ENCODE assay signal across 9 cellular contexts in the genomic region with DNA sequence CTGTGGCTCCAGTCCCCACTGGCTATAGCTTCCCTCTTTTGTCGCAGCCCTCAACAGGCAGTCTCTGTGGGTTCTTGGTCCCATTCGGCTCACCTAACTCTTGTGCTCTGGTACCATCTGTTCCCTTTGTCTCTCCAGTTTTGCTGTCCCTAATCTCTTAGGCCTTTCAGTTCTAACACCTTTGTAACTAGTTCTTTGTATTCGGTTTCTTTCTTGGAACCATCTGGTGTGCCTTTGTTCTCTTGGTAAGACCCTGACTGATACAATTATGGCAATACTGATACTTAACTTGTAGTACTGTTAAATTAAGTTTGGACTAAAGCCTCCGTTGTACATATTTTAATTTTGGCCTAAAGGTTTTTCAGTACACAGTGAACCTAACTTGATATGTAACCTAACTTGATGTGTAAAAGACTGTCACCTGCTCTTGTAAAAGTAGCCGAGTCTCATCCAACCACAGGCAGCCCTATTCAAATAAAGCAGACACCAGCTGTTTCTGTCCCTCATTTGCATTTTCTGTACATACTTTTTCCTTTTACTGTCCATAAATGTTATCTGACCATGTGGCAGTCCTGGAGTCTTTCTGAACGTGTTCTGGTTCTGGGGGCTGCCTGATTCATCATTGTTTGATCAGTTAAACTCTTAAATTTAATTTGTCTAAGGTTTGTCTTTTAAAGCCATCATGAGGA. TPM values are rescaled to one million over a fixed set of nuclear protein-coding genes. Genes with fewer than 3 reads are reported as not detected.
A peak's percentile ranks its signal among the peaks of the same experiment; 100 is the strongest.
DNase-seq lines count a peak whose midpoint lies in the region; ATAC-seq and TF ChIP-seq lines count a peak whose summit lies in the region.
"Had no signal": no experiment of that assay in that cellular context is flagged by ENCODE, and none has a peak within 500 bp of the region (broad histone marks: within the 10 kb centered on the region; RNA-seq: fewer than 3 reads in every experiment).

No MANE protein-coding gene starts in this region.

- no peaks in the 10 kb centered on the region for H3K9me3 Mint-ChIP-seq in CD8-positive, alpha-beta T cell
- peaks cover 0 to 4% (median 0%) of the 10 kb centered on the region in 11 donors for H3K9me3 Mint-ChIP-seq in naive thymus-derived CD4-positive, alpha-beta T cell

- H3K79me2 ChIP-seq in OCI-LY7 (ENCODE audit: insufficient read depth, low read depth, low read length) = peaks cover 1% of the 10 kb centered on the region; the same call in 1 of the 2 replicates

- no peaks in the 10 kb centered on the region for H4K20me1 ChIP-seq in OCI-LY7 (ENCODE audit: insufficient read depth, low read length)

- H3K9me3 ChIP-seq in OCI-LY7 (ENCODE audit: low read length) = no peaks in the 10 kb centered on the region
- H3K9me3 ChIP-seq in CD8-positive, alpha-beta T cell (ENCODE audit: low read length) = no peaks in the 10 kb centered on the region
- no peaks in the 10 kb centered on the region for H3K9me3 ChIP-seq in naive thymus-derived CD4-positive, alpha-beta T cell (ENCODE audit: control insufficient read depth in 2 of 3, low read length in 3 of 3)

- CTCF ChIA-PET in OCI-LY7 (lab: Charles Lee; ENCODE audit: unreplicated experiment) = no interaction called here
- CTCF ChIA-PET in CD8-positive, alpha-beta T cell (lab: Charles Lee) = no interaction called here
- CTCF ChIA-PET in naive thymus-derived CD4-positive, alpha-beta T cell (lab: Charles Lee) = no interaction called here

- peak; percentile 42 for ATAC-seq in HG03039 (IDR thresholded peaks at IDR 0.05; ENCODE audit: unreplicated experiment)
- ATAC-seq in CD8-positive, alpha-beta T cell = no peak
- no peak for ATAC-seq in naive thymus-derived CD4-positive, alpha-beta T cell

- DNase-seq in DMS 273 (lab: John Stamatoyannopoulos, UW; ENCODE audit: unreplicated experiment) = peak; percentile 80
- DNase-seq in OCI-LY7 (ENCODE audit: low spot score) = peak; percentile 81
- DNase-seq in ecto neural progenitor cell (ENCODE audit: low spot score) = no peak
- DNase-seq in CD8-positive, alpha-beta T cell = no peak
- DNase-seq in coronary artery (ENCODE audit: low spot score) = no peak
- DNase-seq in naive thymus-derived CD4-positive, alpha-beta T cell = no peak
- DNase-seq: amniotic stem cell had no signal

- TF ChIP-seq CTCF in OCI-LY7 (conservative IDR thresholded peaks at IDR 0.05; ENCODE audit: low read length) (no peak), coronary artery (IDR thresholded peaks at IDR 0.05) (no peak)
- TF ChIP-seq CTCF in CD8-positive, alpha-beta T cell (IDR thresholded peaks at IDR 0.05) = no peak

- intact Hi-C loops in OCI-LY7 (cut with micrococcal nuclease; ENCODE audit: unreplicated experiment) = loop anchor here (10.0 kb wide), 1 partner anchor 1002 kb away; no protein-coding TSS in a partner anchor
- intact Hi-C loops in CD8-positive, alpha-beta T cell (cut with DNase I, micrococcal nuclease) = loop anchor here in 1 of 2 experiments (10.0 kb wide), 2 partner anchors 1088 to 1092 kb away; partner anchors contain the start of genes ACSL3 and DOCK10
- intact Hi-C loops in naive thymus-derived CD4-positive, alpha-beta T cell (cut with micrococcal nuclease) = loop anchor here in 1 of 2 donors (10.0 kb wide), 3 partner anchors 228 to 1102 kb away; no protein-coding TSS in a partner anchor

- no peak overlapping the region for H3K4me3 Mint-ChIP-seq in CD8-positive, alpha-beta T cell
- peak overlapping the region in 1 of 10 donors; percentile 22 for H3K4me3 Mint-ChIP-seq in naive thymus-derived CD4-positive, alpha-beta T cell

- no peaks in the 10 kb centered on the region for H3K9me2 ChIP-seq in OCI-LY7 (ENCODE audit: insufficient read depth, low read length)

- H3K4me1 ChIP-seq in OCI-LY7 (ENCODE audit: insufficient read depth, low read length, poor library complexity, severe bottlenecking) = peaks cover 74% of the 10 kb centered on the region
- H3K4me1 ChIP-seq in CD8-positive, alpha-beta T cell (ENCODE audit: insufficient read depth, low read length) = no peaks in the 10 kb centered on the region
- peaks cover 0 to 29% of the 10 kb centered on the region in 2 donors for H3K4me1 ChIP-seq in naive thymus-derived CD4-positive, alpha-beta T cell (ENCODE audit: control insufficient read depth in 2 of 2, insufficient read depth in 2 of 2, low read length in 2 of 2)

- H3K4me3 ChIP-seq in OCI-LY7 (ENCODE audit: low read depth, low read length, poor library complexity, severe bottlenecking) (peak overlapping the region; percentile 46), coronary artery (no peak overlapping the region)
- no peak overlapping the region for H3K4me3 ChIP-seq in CD8-positive, alpha-beta T cell (ENCODE audit: low read depth, low read length)
- H3K4me3 ChIP-seq in naive thymus-derived CD4-positive, alpha-beta T cell (ENCODE audit: low read length) = no peak overlapping the region

- H3K27me3 Mint-ChIP-seq in CD8-positive, alpha-beta T cell (ENCODE audit: low read depth) = no peaks in the 10 kb centered on the region
- H3K27me3 Mint-ChIP-seq in naive thymus-derived CD4-positive, alpha-beta T cell = no peaks in the 10 kb centered on the region

- POLR2A ChIA-PET in OCI-LY7 (lab: Charles Lee) = interaction anchor here (1.0 to 2.3 kb wide), 2 partner anchors 9 to 128 kb away, joined by 4 to 6 read pairs; no protein-coding TSS in a partner anchor
- POLR2A ChIA-PET in CD8-positive, alpha-beta T cell (lab: Charles Lee) = no interaction called here
- POLR2A ChIA-PET in naive thymus-derived CD4-positive, alpha-beta T cell (lab: Charles Lee) = no interaction called here

- H3K27ac ChIP-seq in OCI-LY7 (ENCODE audit: low read depth, low read length, poor library complexity, severe bottlenecking) (peak overlapping the region; percentile 80), coronary artery (no peak overlapping the region)
- H3K27ac ChIP-seq in CD8-positive, alpha-beta T cell (ENCODE audit: low read depth, low read length) = no peak overlapping the region
- H3K27ac ChIP-seq in naive thymus-derived CD4-positive, alpha-beta T cell (ENCODE audit: low read depth, low read length) = no peak overlapping the region

- no peaks in the 10 kb centered on the region for H3K27me3 ChIP-seq in CD8-positive, alpha-beta T cell (ENCODE audit: insufficient read depth, low read length)
- H3K27me3 ChIP-seq in naive thymus-derived CD4-positive, alpha-beta T cell (ENCODE audit: control insufficient read depth in 2 of 2, insufficient read depth in 2 of 2, low read length in 2 of 2) = no peaks in the 10 kb centered on the region

- H2AFZ ChIP-seq in OCI-LY7 (ENCODE audit: low read length) = peak overlapping the region; percentile 90

- H3K27ac Mint-ChIP-seq in CD8-positive, alpha-beta T cell = no peak overlapping the region
- H3K27ac Mint-ChIP-seq in naive thymus-derived CD4-positive, alpha-beta T cell = peak overlapping the region in 2 of 9 donors; percentile 13 to 27

- peak overlapping the region; percentile 78 for H3K4me2 ChIP-seq in OCI-LY7 (ENCODE audit: low read length)

- BruUV-seq in OCI-LY7 (replicated peaks; lab: Mats Ljungman, UMichigan) = no TSS peak

- no peaks in the 10 kb centered on the region for H3K36me3 ChIP-seq in OCI-LY7 (ENCODE audit: insufficient read depth, low read length)
- no peaks in the 10 kb centered on the region for H3K36me3 ChIP-seq in CD8-positive, alpha-beta T cell (ENCODE audit: insufficient read depth, low read length)
- peaks cover 0 to 1% (median 0%) of the 10 kb centered on the region in 3 experiments for H3K36me3 ChIP-seq in naive thymus-derived CD4-positive, alpha-beta T cell (ENCODE audit: control insufficient read depth in 2 of 3, insufficient read depth in 3 of 3, low read length in 3 of 3)

- peak; percentile 50 for TF ChIP-seq POLR2A in GM19193 (IDR thresholded peaks at IDR 0.05; ENCODE audit: extremely low read depth, insufficient read depth, insufficient read length)

- H3K4me1 Mint-ChIP-seq in CD8-positive, alpha-beta T cell (ENCODE audit: low read depth) = peaks cover 20% of the 10 kb centered on the region
- peaks cover 16 to 64% (median 45%) of the 10 kb centered on the region in 7 donors for H3K4me1 Mint-ChIP-seq in naive thymus-derived CD4-positive, alpha-beta T cell

- H3K36me3 Mint-ChIP-seq in CD8-positive, alpha-beta T cell = no peaks in the 10 kb centered on the region
- H3K36me3 Mint-ChIP-seq in naive thymus-derived CD4-positive, alpha-beta T cell = peaks cover 0 to 9% (median 0%) of the 10 kb centered on the region in 5 donors

RNA-seq across cellular contexts. Expression of gene MRPL44, which starts 4.8 kb away (rescaled TPM):
- total RNA-seq in OCI-LY7 (2014; rRNA removed; shearing (Covaris generic)) = 25.4 and 36.2 TPM in 2 replicates
- 36.5 and 38.6 TPM in 2 replicates for total RNA-seq in OCI-LY7 (2022)
- 10 to 100 TPM; 41.4 to 41.9 TPM for total RNA-seq in CD8-positive, alpha-beta T cell
- 10 to 100 TPM; 18.0 to 31.2 (median 26.8) TPM for total RNA-seq in naive thymus-derived CD4-positive, alpha-beta T cell
- polyA plus RNA-seq in naive thymus-derived CD4-positive, alpha-beta T cell = 10 to 100 TPM; 33.1 to 36.2 TPM

RNA-seq across cellular contexts. Expression of gene WDFY1, which starts 7.3 kb away (rescaled TPM):
- total RNA-seq in OCI-LY7 (2014; rRNA removed; shearing (Covaris generic)) = 45.3 and 46.6 TPM in 2 replicates
- total RNA-seq in OCI-LY7 (2022) = 33.3 and 38.6 TPM in 2 replicates
- 10 to 100 TPM; 38.6 to 42.6 TPM for total RNA-seq in CD8-positive, alpha-beta T cell
- 10 to 100 TPM; 25.3 to 80.1 (median 29.9) TPM for total RNA-seq in naive thymus-derived CD4-positive, alpha-beta T cell
- polyA plus RNA-seq in naive thymus-derived CD4-positive, alpha-beta T cell = 10 to 100 TPM; 13.9 to 15.0 TPM

Comparison
In these comparisons a context has a peak if more than half of its experiments do, and no peak if none do; other contexts are left out.
1. DNase-seq: peak in DMS 273 (single experiment) and OCI-LY7 (single experiment); none in ecto neural progenitor cell (single experiment), CD8-positive, alpha-beta T cell (0 of 7), coronary artery (single experiment) and naive thymus-derived CD4-positive, alpha-beta T cell (0 of 9).